ENCODE assay signal across 17 cellular contexts in genomic region chr3:45528429-45528828, GRCh38.
DNase-seq lines count a peak whose midpoint lies in the region; ATAC-seq lines count a peak whose summit lies in the region.
"Had no signal": no experiment of that assay in that cellular context is flagged by ENCODE, and none has a peak within 500 bp of the region (broad histone marks: within the 10 kb centered on the region; RNA-seq: fewer than 3 reads in every experiment).

No MANE protein-coding gene starts in this region.

- peaks cover 3% of the 10 kb centered on the region; the same call in 1 of the 2 replicates for H3K36me3 ChIP-seq in ACC112 (ENCODE audit: insufficient read depth, low read length)

- H3K27me3 Mint-ChIP-seq in activated T-helper 17 cell treated with anti-CD3 and anti-CD28 coated beads, Interleukin-2, amount 50 U/mL, for 72 hours, result no peaks in the 10 kb centered on the region
- H3K27me3 Mint-ChIP-seq: activated CD4-positive, alpha-beta T cell treated with anti-CD3 and anti-CD28 coated beads, Interleukin-2, amount 10 ng/mL, durations not matched to agents 7 days and 5 days had no signal

- H3K4me3 Mint-ChIP-seq in activated T-helper 17 cell treated with anti-CD3 and anti-CD28 coated beads, Interleukin-2, amount 50 U/mL, for 72 hours, result no peak overlapping the region
- H3K4me3 Mint-ChIP-seq: activated CD4-positive, alpha-beta T cell treated with anti-CD3 and anti-CD28 coated beads, Interleukin-2, amount 10 ng/mL, durations not matched to agents 7 days and 5 days; mesothelial cell of epicardium had no signal

- peaks cover 72% of the 10 kb centered on the region for H3K36me3 Mint-ChIP-seq in activated T-helper 17 cell treated with anti-CD3 and anti-CD28 coated beads, Interleukin-2, amount 50 U/mL, for 72 hours (ENCODE audit: low read depth)

- no peaks in the 10 kb centered on the region for H3K9me3 Mint-ChIP-seq in activated T-helper 17 cell treated with anti-CD3 and anti-CD28 coated beads, Interleukin-2, amount 50 U/mL, for 72 hours
- H3K9me3 Mint-ChIP-seq: activated CD4-positive, alpha-beta T cell treated with anti-CD3 and anti-CD28 coated beads, Interleukin-2, amount 10 ng/mL, durations not matched to agents 7 days and 5 days; mesothelial cell of epicardium had no signal

- no peaks in the 10 kb centered on the region for H3K27me3 ChIP-seq in ACC112 (ENCODE audit: insufficient read depth, low read length)
- H3K27me3 ChIP-seq: BLaER1 treated with 17β-estradiol and CSF1 and Interleukin-3, amounts not matched to agents 10 nM and 100 nM; Peyer's patch; vagina had no signal

- DNase-seq in ELR (ENCODE audit: low read depth) (peak; percentile 74), islet precursor cell (peak; percentile 4), OCI-M2 (lab: John Stamatoyannopoulos, UW; ENCODE audit: unreplicated experiment) (no peak), NCI-H2196 treated with DMSO at 0.1 percent for 48 hours (lab: John Stamatoyannopoulos, UW; ENCODE audit: unreplicated experiment) (no peak), T-helper 9 cell (no peak)
- DNase-seq: activated CD4-positive, alpha-beta T cell treated with anti-CD3 and anti-CD28 coated beads, Interleukin-2, amount 10 ng/mL, durations not matched to agents 7 days and 5 days; KG1; NCI-H146; NCI-H524 treated with DMSO at 0.1 percent for 48 hours; Peyer's patch had no signal

- peak overlapping the region; percentile 6; the same call in 1 of the 2 replicates for H3K27ac ChIP-seq in ACC112 (ENCODE audit: low read depth, low read length)
- H3K27ac ChIP-seq: BLaER1 treated with 17β-estradiol and CSF1 and Interleukin-3, amounts not matched to agents 10 nM and 100 nM; Peyer's patch; skin epidermis; vagina had no signal

- H3K4me1 Mint-ChIP-seq in activated T-helper 17 cell treated with anti-CD3 and anti-CD28 coated beads, Interleukin-2, amount 50 U/mL, for 72 hours, result no peaks in the 10 kb centered on the region
- H3K4me1 Mint-ChIP-seq: mesothelial cell of epicardium had no signal

- peak; percentile 93 for ATAC-seq in activated T-helper 17 cell treated with anti-CD3 and anti-CD28 coated beads, Interleukin-2, amount 50 U/mL, for 72 hours (replicated peaks)
- ATAC-seq in HG03354 (IDR thresholded peaks at IDR 0.05; ENCODE audit: poor library complexity, severe bottlenecking, unreplicated experiment), result no peak

- no peak overlapping the region for H3K4me3 ChIP-seq in ACC112 (ENCODE audit: low read depth, low read length)
- H3K4me3 ChIP-seq: BLaER1 treated with 17β-estradiol and CSF1 and Interleukin-3, amounts not matched to agents 10 nM and 100 nM; Peyer's patch; skin epidermis; vagina had no signal

- no peaks in the 10 kb centered on the region for H3K79me2 ChIP-seq in ACC112 (ENCODE audit: control insufficient read depth, insufficient read depth, low read length, unreplicated experiment)

- H3K4me1 ChIP-seq in ACC112 (ENCODE audit: control insufficient read depth, insufficient read depth, low read length, unreplicated experiment), result peaks cover 8% of the 10 kb centered on the region
- H3K4me1 ChIP-seq: Peyer's patch, vagina had no signal

- no peak overlapping the region for H3K27ac Mint-ChIP-seq in activated T-helper 17 cell treated with anti-CD3 and anti-CD28 coated beads, Interleukin-2, amount 50 U/mL, for 72 hours
- H3K27ac Mint-ChIP-seq: activated CD4-positive, alpha-beta T cell treated with anti-CD3 and anti-CD28 coated beads, Interleukin-2, amount 10 ng/mL, durations not matched to agents 7 days and 5 days; mesothelial cell of epicardium had no signal

- H2AFZ ChIP-seq in ACC112 (ENCODE audit: low read length, unreplicated experiment), result no peak overlapping the region

Comparison
In these comparisons a context has a peak if more than half of its experiments do, and no peak if none do; other contexts are left out.
1. DNase-seq: peak in ELR (single experiment) and islet precursor cell (single experiment); none in OCI-M2 (single experiment), NCI-H2196 treated with DMSO at 0.1 percent for 48 hours (single experiment) and T-helper 9 cell (single experiment).